ENCODE assay signal across 8 cellular contexts in genomic region chr13:36736119-36736726, GRCh38.
DNase-seq lines count a peak whose midpoint lies in the region; ATAC-seq and TF ChIP-seq lines count a peak whose summit lies in the region.

No MANE protein-coding gene starts in this region.

- no peak overlapping the region for H2BK15ac ChIP-seq in mesenchymal stem cell (ENCODE audit: low read depth, poor library complexity, severe bottlenecking)

- H2AK5ac ChIP-seq in mesenchymal stem cell (ENCODE audit: low read length, severe bottlenecking): no peak overlapping the region

- DNase-seq in NCI-H2029 treated with DMSO at 0.1 percent for 48 hours (lab: John Stamatoyannopoulos, UW) (peak; percentile 2), NCI-H2029 (lab: John Stamatoyannopoulos, UW) (no peak), LNCaP clone FGC (ENCODE audit: low read depth) (peak; percentile 19), choroid plexus epithelial cell (ENCODE audit: low read depth) (peak; percentile 82), mesenchymal stem cell (peak; percentile 54), suprapubic skin (ENCODE audit: low spot score in 2 of 2) (no peak), cerebellar nuclear complex (lab: John Stamatoyannopoulos, UW) (no peak)

- H3K27ac ChIP-seq in mesenchymal stem cell (ENCODE audit: low read length, poor library complexity, severe bottlenecking) (no peak overlapping the region), suprapubic skin (no peak overlapping the region)

- no peaks in the 10 kb centered on the region for H3K79me1 ChIP-seq in mesenchymal stem cell (replicated peaks; ENCODE audit: low read length, poor library complexity, severe bottlenecking)

- H3K4me3 ChIP-seq in LNCaP clone FGC (ENCODE audit: low read depth, low read length): no peak overlapping the region
- no peak overlapping the region for H3K4me3 ChIP-seq in choroid plexus epithelial cell (ENCODE audit: low read depth, low read length)
- H3K4me3 ChIP-seq in mesenchymal stem cell (ENCODE audit: insufficient read depth in 1 of 2, low read depth in 1 of 2, low read length in 2 of 2): no peak overlapping the region
- H3K4me3 ChIP-seq in suprapubic skin: no peak overlapping the region

- H2BK12ac ChIP-seq in mesenchymal stem cell (ENCODE audit: low read length in 2 of 2): no peak overlapping the region

- no peak overlapping the region for H2BK5ac ChIP-seq in mesenchymal stem cell (ENCODE audit: low read depth, low read length, poor library complexity, severe bottlenecking)

- H3K4me1 ChIP-seq in mesenchymal stem cell (ENCODE audit: control insufficient read depth, insufficient read depth, low read depth, low read length) (no peaks in the 10 kb centered on the region), suprapubic skin (no peaks in the 10 kb centered on the region)

- no peak overlapping the region for H3K4ac ChIP-seq in mesenchymal stem cell (ENCODE audit: low read depth in 1 of 2, low read length in 2 of 2)

- H3K23ac ChIP-seq in mesenchymal stem cell (ENCODE audit: low read length in 2 of 2): no peak overlapping the region

- H4K8ac ChIP-seq in mesenchymal stem cell (ENCODE audit: low read length): no peak overlapping the region

- no peak overlapping the region for H3K18ac ChIP-seq in mesenchymal stem cell (ENCODE audit: low read depth in 1 of 2, low read length in 2 of 2)

- no peak overlapping the region for H4K91ac ChIP-seq in mesenchymal stem cell (ENCODE audit: low read length)

- no peak overlapping the region for H2BK120ac ChIP-seq in mesenchymal stem cell (ENCODE audit: low read depth, low read length)

- H3K9me3 ChIP-seq in mesenchymal stem cell (ENCODE audit: control insufficient read depth, low read length): peaks cover 2% of the 10 kb centered on the region
- no peaks in the 10 kb centered on the region for H3K9me3 ChIP-seq in suprapubic skin

- TF ChIP-seq CTCF in LNCaP clone FGC (IDR thresholded peaks at IDR 0.05; ENCODE audit: control insufficient read depth, extremely low read depth, insufficient read depth): peak; percentile 54
- TF ChIP-seq CTCF in choroid plexus epithelial cell (conservative IDR thresholded peaks at IDR 0.05; ENCODE audit: low read depth, low read length): peak; percentile 80
- TF ChIP-seq CTCF in suprapubic skin (IDR thresholded peaks at IDR 0.05): peak; percentile 45 to 60

- H3K4me2 ChIP-seq in mesenchymal stem cell (ENCODE audit: low read length, poor library complexity, severe bottlenecking): no peak overlapping the region

- no peak for TF ChIP-seq POLR2A in suprapubic skin (IDR thresholded peaks at IDR 0.05)

- no CpG with 5 or more reads among the region's 4 CpGs for WGBS in mesenchymal stem cell
- 22% methylated on average over 4 of the region's 4 CpGs for WGBS in suprapubic skin

- no peak for TF ChIP-seq EP300 in suprapubic skin (IDR thresholded peaks at IDR 0.05)

- H3K27me3 ChIP-seq in mesenchymal stem cell (ENCODE audit: control insufficient read depth in 1 of 2, insufficient read depth in 1 of 2, low read length in 2 of 2) (peaks cover 0 to 15% of the 10 kb centered on the region in 2 experiments), suprapubic skin (no peaks in the 10 kb centered on the region)

- no peak overlapping the region for H3K9ac ChIP-seq in mesenchymal stem cell (ENCODE audit: low read length)

- H3K36me3 ChIP-seq in mesenchymal stem cell (ENCODE audit: control insufficient read depth in 1 of 2, insufficient read depth in 2 of 2, low read depth in 1 of 2, low read length in 2 of 2): no peaks in the 10 kb centered on the region
- no peaks in the 10 kb centered on the region for H3K36me3 ChIP-seq in suprapubic skin

- no peak overlapping the region for H2AFZ ChIP-seq in mesenchymal stem cell (ENCODE audit: low read depth, low read length)

- ATAC-seq in SK-N-SH treated with all-trans-retinoic acid at 6 μM for 48 hours: peak; percentile 28; the same call in 1 of the 3 replicates

- H3K14ac ChIP-seq in mesenchymal stem cell (ENCODE audit: low read length in 2 of 2): no peak overlapping the region

TF ChIP-seq in SK-N-SH treated with all-trans-retinoic acid at 6 μM for 48 hours, 23 proteins besides CTCF, POLR2A, EP300 and RAD21:
- TF ChIP-seq TCF4 (CRISPR knock-in tag; IDR thresholded peaks at IDR 0.05; ENCODE audit: borderline replicate concordance) (no peak), TOX (CRISPR knock-in tag; IDR thresholded peaks at IDR 0.05; ENCODE audit: borderline replicate concordance) (no peak), PPARA (CRISPR knock-in tag; IDR thresholded peaks at IDR 0.05; ENCODE audit: borderline replicate concordance) (no peak), ZNF565 (CRISPR knock-in tag; conservative IDR thresholded peaks at IDR 0.05; ENCODE audit: low read depth) (no peak), ZNF8 (CRISPR knock-in tag; IDR thresholded peaks at IDR 0.05) (no peak), CSDC2 (CRISPR knock-in tag; IDR thresholded peaks at IDR 0.05) (no peak), GLIS3 (CRISPR knock-in tag; IDR thresholded peaks at IDR 0.05) (no peak), ISL1 (CRISPR knock-in tag; IDR thresholded peaks at IDR 0.05) (no peak), ZFP3 (CRISPR knock-in tag; IDR thresholded peaks at IDR 0.05) (no peak), TSHZ2 (CRISPR knock-in tag; IDR thresholded peaks at IDR 0.05) (no peak)
- TF ChIP-seq, protein P1, sequence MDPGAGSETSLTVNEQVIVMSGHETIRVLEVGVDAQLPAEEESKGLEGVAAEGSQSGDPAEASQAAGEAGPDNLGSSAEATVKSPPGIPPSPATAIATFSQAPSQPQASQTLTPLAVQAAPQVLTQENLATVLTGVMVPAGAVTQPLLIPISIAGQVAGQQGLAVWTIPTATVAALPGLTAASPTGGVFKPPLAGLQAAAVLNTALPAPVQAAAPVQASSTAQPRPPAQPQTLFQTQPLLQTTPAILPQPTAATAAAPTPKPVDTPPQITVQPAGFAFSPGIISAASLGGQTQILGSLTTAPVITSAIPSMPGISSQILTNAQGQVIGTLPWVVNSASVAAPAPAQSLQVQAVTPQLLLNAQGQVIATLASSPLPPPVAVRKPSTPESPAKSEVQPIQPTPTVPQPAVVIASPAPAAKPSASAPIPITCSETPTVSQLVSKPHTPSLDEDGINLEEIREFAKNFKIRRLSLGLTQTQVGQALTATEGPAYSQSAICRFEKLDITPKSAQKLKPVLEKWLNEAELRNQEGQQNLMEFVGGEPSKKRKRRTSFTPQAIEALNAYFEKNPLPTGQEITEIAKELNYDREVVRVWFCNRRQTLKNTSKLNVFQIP (CRISPR knock-in tag; IDR thresholded peaks at IDR 0.05; ENCODE audit: borderline replicate concordance, low read depth): no peak

Comparison
In these comparisons a context has a peak if more than half of its experiments do, and no peak if none do; other contexts are left out.
1. DNase-seq: peak in NCI-H2029 treated with DMSO at 0.1 percent for 48 hours (single experiment), LNCaP clone FGC (single experiment), choroid plexus epithelial cell (single experiment) and mesenchymal stem cell (single experiment); none in NCI-H2029 (single experiment), suprapubic skin (0 of 2) and cerebellar nuclear complex (0 of 2).
2. Peak in every context shown above with its lines, with median percentiles within 50 percentile points of each other: CTCF ChIP-seq.